ENCODE assay signal across 7 cellular contexts in the genomic region with DNA sequence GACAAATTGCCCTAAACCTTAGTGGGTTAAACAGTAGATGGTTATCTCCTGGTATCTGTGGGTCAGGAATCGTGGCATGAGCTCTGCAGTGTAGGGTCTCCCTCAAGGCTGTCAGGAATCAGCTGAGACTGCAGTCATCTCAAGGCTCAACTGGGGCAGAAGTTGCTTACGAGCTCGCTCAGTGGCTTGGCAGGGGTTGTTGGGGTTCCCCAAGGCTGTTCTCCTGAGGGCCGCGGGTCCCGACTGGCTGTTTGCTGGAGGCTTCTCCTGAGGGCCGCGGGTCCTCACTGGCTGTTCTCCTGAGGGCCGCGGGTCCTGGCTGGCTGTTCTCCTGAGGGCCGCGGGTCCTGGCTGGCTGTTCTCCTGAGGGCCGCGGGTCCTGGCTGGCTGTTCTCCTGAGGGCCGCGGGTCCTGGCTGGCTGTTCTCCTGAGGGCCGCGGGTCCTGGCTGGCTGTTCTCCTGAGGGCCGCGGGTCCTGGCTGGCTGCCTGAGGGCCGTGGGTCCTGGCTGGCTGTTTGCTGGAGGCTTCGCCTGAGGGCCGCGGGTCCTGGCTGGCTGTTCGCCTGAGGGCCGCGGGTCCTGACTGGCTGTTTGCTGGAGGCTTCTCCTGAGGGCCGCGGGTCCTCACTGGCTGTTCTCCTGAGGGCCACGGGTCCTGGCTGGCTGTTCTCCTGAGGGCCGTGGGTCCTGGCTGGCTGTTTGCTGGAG.
DNase-seq lines count a peak whose midpoint lies in the region; ATAC-seq and TF ChIP-seq lines count a peak whose summit lies in the region.
"Not testable (repeated sequence)": the region's sequence is repeated elsewhere in the genome, so short reads cannot be mapped to it uniquely, and the experiment has no call there.

No MANE protein-coding gene starts in this region.

- peaks cover 32% of the 10 kb centered on the region for H3K9me3 Mint-ChIP-seq in WTC11
- not testable (repeated sequence) for H3K9me3 Mint-ChIP-seq in activated T-cell treated with anti-CD3 and anti-CD28 coated beads, Interleukin-2, amount 50 U/mL, for 24 hours
- H3K9me3 Mint-ChIP-seq in osteocyte (ENCODE audit: unreplicated experiment), result peaks cover 24% of the 10 kb centered on the region

- intact Hi-C loops in lower lobe of right lung (cut with DNase I), result not testable (repeated sequence)

- H3K36me3 Mint-ChIP-seq in WTC11, result peaks cover 16% of the 10 kb centered on the region
- not testable (repeated sequence) for H3K36me3 Mint-ChIP-seq in activated T-cell treated with anti-CD3 and anti-CD28 coated beads, Interleukin-2, amount 50 U/mL, for 24 hours (ENCODE audit: low read depth); osteocyte (ENCODE audit: unreplicated experiment)

- peaks cover 0 to 10% of the 10 kb centered on the region in 2 donors for H3K4me1 ChIP-seq in right atrium auricular region
- not testable (repeated sequence) for H3K4me1 ChIP-seq in lower lobe of right lung, suprapubic skin

- peak; percentile 7 for DNase-seq in WTC11 (ENCODE audit: low spot score)
- peak; percentile 14 for DNase-seq in activated T-cell treated with anti-CD3 and anti-CD28 coated beads, Interleukin-2, amount 50 U/mL, for 24 hours
- peak; percentile 37 for DNase-seq in ecto neural progenitor cell (ENCODE audit: low spot score)
- DNase-seq in right atrium auricular region (ENCODE audit: low spot score), result peak; percentile 47
- peak; percentile 12 for DNase-seq in lower lobe of right lung
- peak; percentile 75 for DNase-seq in osteocyte (ENCODE audit: extremely low spot score, unreplicated experiment)
- peak; percentile 43 to 48 for DNase-seq in suprapubic skin (ENCODE audit: low spot score in 2 of 2)

- H3K27me3 ChIP-seq in right atrium auricular region; lower lobe of right lung (ENCODE audit: low read depth); suprapubic skin: not testable (repeated sequence)

- not testable (repeated sequence) for H3K36me3 ChIP-seq in right atrium auricular region, lower lobe of right lung, suprapubic skin

- WGBS in suprapubic skin, result 79% methylated on average over 7 of the region's 31 CpGs

- H3K27ac Mint-ChIP-seq in WTC11; activated T-cell treated with anti-CD3 and anti-CD28 coated beads, Interleukin-2, amount 50 U/mL, for 24 hours; osteocyte (ENCODE audit: unreplicated experiment): not testable (repeated sequence)

- not testable (repeated sequence) for H3K27me3 Mint-ChIP-seq in WTC11 (ENCODE audit: low read depth); activated T-cell treated with anti-CD3 and anti-CD28 coated beads, Interleukin-2, amount 50 U/mL, for 24 hours; osteocyte (ENCODE audit: unreplicated experiment)

- not testable (repeated sequence) for H3K4me1 Mint-ChIP-seq in WTC11; activated T-cell treated with anti-CD3 and anti-CD28 coated beads, Interleukin-2, amount 50 U/mL, for 24 hours (ENCODE audit: low read depth)
- H3K4me1 Mint-ChIP-seq in osteocyte (ENCODE audit: unreplicated experiment), result peaks cover 15% of the 10 kb centered on the region

- TF ChIP-seq EP300 in suprapubic skin (IDR thresholded peaks at IDR 0.05), result not testable (repeated sequence)

- CTCF ChIA-PET in WTC11 (lab: Charles Lee), result not testable (repeated sequence)

- TF ChIP-seq CTCF in WTC11 (IDR thresholded peaks at IDR 0.05); right atrium auricular region (IDR thresholded peaks at IDR 0.05); lower lobe of right lung (IDR thresholded peaks at IDR 0.05); osteocyte (IDR thresholded peaks at IDR 0.05); suprapubic skin (IDR thresholded peaks at IDR 0.05): not testable (repeated sequence)

- not testable (repeated sequence) for H3K9me3 ChIP-seq in right atrium auricular region, lower lobe of right lung, suprapubic skin

- not testable (repeated sequence) for H3K27ac ChIP-seq in right atrium auricular region, lower lobe of right lung, suprapubic skin

- not testable (repeated sequence) for H3K4me3 Mint-ChIP-seq in WTC11; activated T-cell treated with anti-CD3 and anti-CD28 coated beads, Interleukin-2, amount 50 U/mL, for 24 hours; osteocyte (ENCODE audit: unreplicated experiment)

- POLR2A ChIA-PET in WTC11 (lab: Charles Lee), result not testable (repeated sequence)

- not testable (repeated sequence) for TF ChIP-seq POLR2A in suprapubic skin (IDR thresholded peaks at IDR 0.05)

- not testable (repeated sequence) for ATAC-seq in WTC11, lower lobe of right lung

- not testable (repeated sequence) for H3K4me3 ChIP-seq in right atrium auricular region, lower lobe of right lung, suprapubic skin

Comparison
In these comparisons a context has a peak if more than half of its experiments do, and no peak if none do; other contexts are left out.
1. DNase-seq: peak in every context shown above with its lines; median percentile 75 in osteocyte; 47 in right atrium auricular region; 46 in suprapubic skin; 37 in ecto neural progenitor cell; 14 in activated T-cell treated with anti-CD3 and anti-CD28 coated beads, Interleukin-2, amount 50 U/mL, for 24 hours; 12 in lower lobe of right lung; 7 in WTC11.